Comparison of ENCODE assay signal across 8 cellular contexts in the genomic region with DNA sequence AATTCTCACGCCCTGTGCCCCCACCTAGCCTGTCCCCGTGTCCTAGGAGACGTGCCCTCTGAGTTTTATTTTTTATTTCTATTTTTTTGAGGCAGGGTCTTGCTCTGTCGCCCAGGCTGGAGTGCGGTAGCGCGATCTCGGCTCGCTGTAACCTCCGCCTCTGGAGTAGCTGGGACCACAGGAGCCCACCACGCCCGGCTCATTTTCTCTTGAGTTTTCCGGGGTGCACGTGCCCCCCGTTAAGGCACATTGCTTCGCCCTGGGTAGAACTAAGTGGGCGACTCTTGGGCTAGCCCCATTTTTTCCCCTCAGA. TPM values are rescaled to one million over a fixed set of nuclear protein-coding genes. Genes with fewer than 3 reads are reported as not detected.
DNase-seq lines count a peak whose midpoint lies in the region; ATAC-seq and TF ChIP-seq lines count a peak whose summit lies in the region.

No MANE protein-coding gene starts in this region.

- no peak for TF ChIP-seq POLR2A in GM18505 (IDR thresholded peaks at IDR 0.05; ENCODE audit: borderline replicate concordance, extremely low read depth, insufficient read depth, insufficient read length)

- TF ChIP-seq CTCF in brain (conservative IDR thresholded peaks at IDR 0.05) (no peak), type B pancreatic cell (conservative IDR thresholded peaks at IDR 0.05) (no peak)

- H3K36me3 Mint-ChIP-seq in activated naive CD4-positive, alpha-beta T cell treated with anti-CD3 and anti-CD28 coated beads, Interleukin-2, amount 50 U/mL, for 24 hours = peaks cover 12% of the 10 kb centered on the region
- peaks cover 18% of the 10 kb centered on the region for H3K36me3 Mint-ChIP-seq in brain
- peaks cover 10% of the 10 kb centered on the region for H3K36me3 Mint-ChIP-seq in memory B cell
- peaks cover 3% of the 10 kb centered on the region for H3K36me3 Mint-ChIP-seq in type B pancreatic cell

- peak overlapping the region; percentile 99 for H3K4me3 Mint-ChIP-seq in activated naive CD4-positive, alpha-beta T cell treated with anti-CD3 and anti-CD28 coated beads, Interleukin-2, amount 50 U/mL, for 24 hours
- H3K4me3 Mint-ChIP-seq in brain (peak overlapping the region; percentile 98 to 100 (median 99)), memory B cell (peak overlapping the region; percentile 100), type B pancreatic cell (peak overlapping the region; percentile 100)

- peak overlapping the region; percentile 99 for H3K27ac Mint-ChIP-seq in activated naive CD4-positive, alpha-beta T cell treated with anti-CD3 and anti-CD28 coated beads, Interleukin-2, amount 50 U/mL, for 24 hours
- H3K27ac Mint-ChIP-seq in brain = peak overlapping the region in 3 of 5 experiments; percentile 96 to 99 (median 97)
- H3K27ac Mint-ChIP-seq in memory B cell = peak overlapping the region; percentile 95
- peak overlapping the region; percentile 97 for H3K27ac Mint-ChIP-seq in type B pancreatic cell

- peaks cover 40% of the 10 kb centered on the region for H3K4me1 Mint-ChIP-seq in activated naive CD4-positive, alpha-beta T cell treated with anti-CD3 and anti-CD28 coated beads, Interleukin-2, amount 50 U/mL, for 24 hours
- H3K4me1 Mint-ChIP-seq in brain (peaks cover 31% of the 10 kb centered on the region), memory B cell (peaks cover 19% of the 10 kb centered on the region), type B pancreatic cell (ENCODE audit: unreplicated experiment) (no peaks in the 10 kb centered on the region)

- ATAC-seq in memory B cell (ENCODE audit: low read depth) (no peak), GM18505 (IDR thresholded peaks at IDR 0.05; ENCODE audit: unreplicated experiment) (no peak), GM19035 (IDR thresholded peaks at IDR 0.05; ENCODE audit: unreplicated experiment) (no peak)

- H3K9me3 Mint-ChIP-seq in activated naive CD4-positive, alpha-beta T cell treated with anti-CD3 and anti-CD28 coated beads, Interleukin-2, amount 50 U/mL, for 24 hours = no peaks in the 10 kb centered on the region
- no peaks in the 10 kb centered on the region for H3K9me3 Mint-ChIP-seq in brain
- no peaks in the 10 kb centered on the region for H3K9me3 Mint-ChIP-seq in memory B cell
- H3K9me3 Mint-ChIP-seq in type B pancreatic cell = no peaks in the 10 kb centered on the region

- no peak for DNase-seq in activated naive CD4-positive, alpha-beta T cell (lab: John Stamatoyannopoulos, UW)
- no peak for DNase-seq in memory B cell (ENCODE audit: low spot score in 2 of 2)
- no peak for DNase-seq in type B pancreatic cell (ENCODE audit: extremely low spot score, unreplicated experiment)
- no peak for DNase-seq in RPMI8226

- no peaks in the 10 kb centered on the region for H3K27me3 Mint-ChIP-seq in activated naive CD4-positive, alpha-beta T cell treated with anti-CD3 and anti-CD28 coated beads, Interleukin-2, amount 50 U/mL, for 24 hours
- H3K27me3 Mint-ChIP-seq in brain = peaks cover 10% of the 10 kb centered on the region
- no peaks in the 10 kb centered on the region for H3K27me3 Mint-ChIP-seq in memory B cell
- H3K27me3 Mint-ChIP-seq in type B pancreatic cell = no peaks in the 10 kb centered on the region

RNA-seq across cellular contexts. Expression of a gene that starts 0.7 kb away (rescaled TPM):
- 18.9 TPM for polyA plus RNA-seq in brain (ENCODE audit: insufficient read depth, low read depth, low replicate concordance)
- 34.4 and 43.4 TPM in 2 replicates for total RNA-seq in type B pancreatic cell (ENCODE audit: low replicate concordance)
